27 cellular contexts compared by ENCODE assay signal in genomic region chr12:4244868-4245267, GRCh38.
"Had no signal": no experiment of that assay in that cellular context is flagged by ENCODE, and none has a peak within 500 bp of the region (broad histone marks: within the 10 kb centered on the region; RNA-seq: fewer than 3 reads in every experiment).

No MANE protein-coding gene starts in this region.

- DNase-seq: activated CD4-positive, alpha-beta memory T cell treated with anti-CD3 and anti-CD28 coated beads, Interleukin-2, amount 10 ng/mL, durations not matched to agents 7 days and 5 days; activated CD4-positive, alpha-beta T cell treated with anti-CD3 and anti-CD28 coated beads for 48 hours; activated T-cell treated with anti-CD3 and anti-CD28 coated beads, Interleukin-2, amount 50 U/mL, for 24 hours; aorta; brain microvascular endothelial cell; dorsolateral prefrontal cortex; effector memory CD8-positive, alpha-beta T cell; glutamatergic neuron; immature natural killer cell; kidney glomerular epithelial cell; left lung; naive thymus-derived CD8-positive, alpha-beta T cell; sigmoid colon; stimulated activated CD4-positive, alpha-beta T cell treated with anti-CD3 and anti-CD28 coated beads, Interleukin-15, amount 100 ng/mL, for 24 hours; stimulated activated CD4-positive, alpha-beta T cell treated with anti-CD3 and anti-CD28 coated beads, Interleukin-2, amount 100 ng/mL, for 48 hours; stimulated activated CD8-positive, alpha-beta memory T cell treated with anti-CD3 and anti-CD28 coated beads, Interleukin-4, amount 100 ng/mL, for 48 hours; stimulated activated naive CD4-positive, alpha-beta T cell treated with Interleukin-2 at 50 U/mL for 16 hours had no signal

- FAIRE-seq: colon, endothelial cell of umbilical vein, frontal cortex had no signal

- ATAC-seq: activated naive CD4-positive, alpha-beta T cell treated with anti-CD3 and anti-CD28 coated beads, Interleukin-2, amount 50 U/mL, for 72 hours; activated T-helper 17 cell treated with anti-CD3 and anti-CD28 coated beads, Interleukin-2, amount 50 U/mL, for 72 hours; effector memory CD8-positive, alpha-beta T cell; esophagus mucosa; left lung; naive thymus-derived CD8-positive, alpha-beta T cell had no signal

- H3K4me2 ChIP-seq: hepatocyte, smooth muscle cell had no signal

- H3K4me1 ChIP-seq: sigmoid colon had no signal

- H3K4me3 ChIP-seq: dorsolateral prefrontal cortex, hepatocyte, left lung, lung, sigmoid colon, smooth muscle cell, thoracic aorta had no signal

- H3K36me3 ChIP-seq: brain microvascular endothelial cell, left lung, sigmoid colon, thoracic aorta had no signal

- H3K9me3 ChIP-seq: left lung, sigmoid colon, thoracic aorta had no signal

- H3K79me2 ChIP-seq: hepatocyte had no signal

- H3K27me3 ChIP-seq: brain microvascular endothelial cell, hepatocyte, sigmoid colon had no signal

- H3K27ac ChIP-seq: brain microvascular endothelial cell, dorsolateral prefrontal cortex, hepatocyte, left lung, sigmoid colon, thoracic aorta had no signal

- H2AFZ ChIP-seq: hepatocyte had no signal
